Comparison of ENCODE assay signal across 18 cellular contexts in the genomic region with DNA sequence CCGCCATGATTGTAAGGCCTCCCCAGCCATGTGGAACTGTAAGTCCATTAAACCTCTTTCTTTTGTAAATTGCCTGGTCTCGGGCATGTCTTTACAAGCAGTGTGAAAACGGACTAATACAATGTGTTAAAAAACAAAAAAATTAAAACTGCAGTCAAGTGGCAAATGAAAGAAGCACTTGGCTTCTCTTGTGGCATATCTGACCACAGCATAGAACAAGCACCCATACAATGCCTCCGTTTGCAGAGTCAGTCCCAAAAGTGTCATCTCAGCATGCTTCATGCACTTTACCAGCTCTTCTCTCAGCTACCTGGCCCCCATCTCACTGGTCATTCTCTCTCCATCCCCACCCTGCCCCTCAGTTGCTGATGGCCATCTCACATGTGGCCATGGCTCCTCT.
"Had no signal": no experiment of that assay in that cellular context is flagged by ENCODE, and none has a peak within 500 bp of the region (broad histone marks: within the 10 kb centered on the region; RNA-seq: fewer than 3 reads in every experiment).

No MANE protein-coding gene starts in this region.

- H3K27me3 Mint-ChIP-seq: naive B cell; stimulated activated naive B cell treated with anti-CD40 and anti-IgM and Interleukin-4, amounts not matched to agents 10 μg/mL and 1 μg/mL and 100 μg/mL, for 72 hours; type B pancreatic cell had no signal

- ATAC-seq: effector memory CD8-positive, alpha-beta T cell; foreskin keratinocyte; left colon; left ventricle myocardium superior; psoas muscle had no signal

- H3K9me3 Mint-ChIP-seq: central memory CD8-positive, alpha-beta T cell had no signal

- H3K36me3 ChIP-seq: uterus had no signal

- DNase-seq: effector memory CD8-positive, alpha-beta T cell; foreskin keratinocyte; left colon; left ventricle myocardium superior; mesendoderm; naive B cell; occipital lobe; psoas muscle; retina; stimulated activated CD4-positive, alpha-beta T cell treated with anti-CD3 and anti-CD28 coated beads, Interleukin-2, amount 100 ng/mL, for 24 hours; stimulated activated CD4-positive, alpha-beta T cell treated with anti-CD3 and anti-CD28 coated beads, Interleukin-4, amount 100 ng/mL, for 4 hours; stimulated activated naive B cell treated with anti-CD40 and anti-IgM and Interleukin-4, amounts not matched to agents 10 μg/mL and 1 μg/mL and 100 μg/mL, for 72 hours; uterus had no signal

- H3K9ac ChIP-seq: parathyroid adenoma had no signal

- H3K36me3 Mint-ChIP-seq: naive B cell; stimulated activated naive B cell treated with anti-CD40 and anti-IgM and Interleukin-4, amounts not matched to agents 10 μg/mL and 1 μg/mL and 100 μg/mL, for 72 hours; type B pancreatic cell had no signal

- H3K4me3 Mint-ChIP-seq: central memory CD8-positive, alpha-beta T cell; effector memory CD8-positive, alpha-beta T cell; neural crest cell; type B pancreatic cell had no signal

- H3K27me3 ChIP-seq: foreskin keratinocyte, uterus had no signal

- H3K4me1 ChIP-seq: foreskin keratinocyte, parathyroid adenoma, psoas muscle, uterus had no signal

- H3K79me2 ChIP-seq: parathyroid adenoma had no signal

- H3K4me3 ChIP-seq: lung, uterus had no signal

- H3K9me3 ChIP-seq: psoas muscle, uterus had no signal

- H3K27ac Mint-ChIP-seq: effector memory CD8-positive, alpha-beta T cell; naive B cell; stimulated activated naive B cell treated with anti-CD40 and anti-IgM and Interleukin-4, amounts not matched to agents 10 μg/mL and 1 μg/mL and 100 μg/mL, for 72 hours; type B pancreatic cell had no signal

- H3K27ac ChIP-seq: foreskin keratinocyte, parathyroid adenoma, psoas muscle, uterus had no signal
